Comparison of ENCODE assay signal across 10 cellular contexts in the genomic region with DNA sequence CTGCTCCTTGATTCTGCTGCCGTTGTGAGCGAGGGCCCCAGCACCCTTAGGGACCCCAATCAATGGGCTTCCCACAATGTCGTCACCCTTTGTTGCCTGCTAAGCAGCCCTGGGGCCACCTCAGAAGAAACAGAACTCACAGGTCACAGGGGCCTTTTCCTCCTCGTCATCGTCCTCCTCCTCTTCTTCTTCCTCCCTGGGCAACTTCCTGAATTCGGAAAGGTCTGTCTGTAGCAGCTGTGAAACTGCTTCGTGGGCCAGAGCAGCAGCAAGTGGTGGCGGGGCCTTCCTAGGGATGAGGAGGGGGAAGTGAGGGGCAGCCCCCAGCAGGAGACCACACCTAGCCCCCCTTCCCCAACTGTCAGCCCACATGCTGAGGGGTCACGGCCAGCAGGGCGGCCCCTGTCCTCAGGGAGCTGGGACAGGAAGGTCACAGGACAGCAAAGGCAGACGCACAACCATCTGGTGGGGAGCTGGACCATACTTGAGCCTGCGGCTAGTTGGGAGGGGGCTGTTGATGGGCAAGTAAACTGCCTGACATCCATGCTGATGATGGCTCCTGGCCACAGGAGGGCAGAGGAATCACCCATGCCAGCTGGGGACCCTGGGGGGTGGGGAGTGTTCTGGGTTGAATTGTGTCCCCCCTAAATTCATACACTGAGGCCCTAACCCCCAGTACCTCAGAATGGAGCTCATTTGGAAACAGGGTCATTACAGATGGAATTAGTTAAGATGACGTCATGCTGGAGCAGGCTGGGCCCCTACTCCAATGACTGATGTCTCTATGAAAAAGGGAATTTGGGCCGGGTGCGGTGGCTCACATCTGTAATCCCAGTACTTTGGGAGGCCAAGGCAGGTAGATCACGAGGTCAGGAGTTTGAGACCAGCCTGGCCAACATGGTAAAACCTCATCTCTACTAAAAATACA. TPM values are rescaled to one million over a fixed set of nuclear protein-coding genes. Genes with fewer than 3 reads are reported as not detected.
DNase-seq lines count a peak whose midpoint lies in the region; ATAC-seq and TF ChIP-seq lines count a peak whose summit lies in the region.
"Had no signal": no experiment of that assay in that cellular context is flagged by ENCODE, and none has a peak within 500 bp of the region (broad histone marks: within the 10 kb centered on the region; RNA-seq: fewer than 3 reads in every experiment).

No MANE protein-coding gene starts in this region.

- no peak overlapping the region for H3K4me3 ChIP-seq in gastroesophageal sphincter

- WGBS in gastroesophageal sphincter (ENCODE audit: low coverage in 1 of 2), 2 donors, result 75 to 80% methylated on average over 1 to 2 of the region's 16 CpGs

- ATAC-seq in gastroesophageal sphincter, result no peak
- no peak for ATAC-seq in HG02981 (IDR thresholded peaks at IDR 0.05; ENCODE audit: unreplicated experiment)
- no peak for ATAC-seq in HG02588 (IDR thresholded peaks at IDR 0.05; ENCODE audit: unreplicated experiment)
- ATAC-seq: esophagus mucosa had no signal

- TF ChIP-seq CTCF in gastroesophageal sphincter (IDR thresholded peaks at IDR 0.05), result no peak

- no peaks in the 10 kb centered on the region for H3K27me3 ChIP-seq in gastroesophageal sphincter

- DNase-seq in GDM1 (lab: John Stamatoyannopoulos, UW) (peak; percentile 72), SKM-1 treated with dmso at 0.1 percent for 144 hours (lab: John Stamatoyannopoulos, UW; ENCODE audit: unreplicated experiment) (peak; percentile 89), retina (peak; percentile 53), COLO668 (lab: John Stamatoyannopoulos, UW; ENCODE audit: unreplicated experiment) (no peak)
- DNase-seq in stimulated activated CD4-positive, alpha-beta T cell treated with anti-CD3 and anti-CD28 coated beads, Interleukin-15, amount 100 ng/mL, for 24 hours, result no peak
- DNase-seq: activated CD4-positive, alpha-beta T cell treated with anti-CD3 and anti-CD28 coated beads, Interleukin-2, amount 50 U/mL, for 1 hour had no signal

- TF ChIP-seq POLR2A in gastroesophageal sphincter (IDR thresholded peaks at IDR 0.05), result no peak

- no peak for TF ChIP-seq EP300 in gastroesophageal sphincter (IDR thresholded peaks at IDR 0.05)

- no peaks in the 10 kb centered on the region for H3K9me3 ChIP-seq in gastroesophageal sphincter

- peaks cover 0 to 97% (median 68%) of the 10 kb centered on the region in 3 donors for H3K4me1 ChIP-seq in gastroesophageal sphincter

- peaks cover 0 to 35% of the 10 kb centered on the region in 2 donors for H3K36me3 ChIP-seq in gastroesophageal sphincter

- peak overlapping the region in 3 of 4 donors; percentile 93 to 97 (median 96) for H3K27ac ChIP-seq in gastroesophageal sphincter

RNA-seq across cellular contexts. Expression of a gene that starts 13.0 kb away (rescaled TPM):
- 10 to 100 TPM; 22.9 to 78.0 (median 36.8) TPM for total RNA-seq in gastroesophageal sphincter

RNA-seq across cellular contexts. Expression of a gene that starts 42.9 kb away (rescaled TPM):
- total RNA-seq in gastroesophageal sphincter, result 10 to 100 TPM in 3 of 4 donors, 1 to 10 TPM in 1; 8.9 to 24.9 (median 18.6) TPM

Comparison
In these comparisons a context has a peak if more than half of its experiments do, and no peak if none do; other contexts are left out.
1. DNase-seq: peak in GDM1 (single experiment), SKM-1 treated with dmso at 0.1 percent for 144 hours (single experiment) and retina (single experiment); none in COLO668 (single experiment) and stimulated activated CD4-positive, alpha-beta T cell treated with anti-CD3 and anti-CD28 coated beads, Interleukin-15, amount 100 ng/mL, for 24 hours (single experiment).